Comparison of ENCODE assay signal across 8 cellular contexts in the genomic region with DNA sequence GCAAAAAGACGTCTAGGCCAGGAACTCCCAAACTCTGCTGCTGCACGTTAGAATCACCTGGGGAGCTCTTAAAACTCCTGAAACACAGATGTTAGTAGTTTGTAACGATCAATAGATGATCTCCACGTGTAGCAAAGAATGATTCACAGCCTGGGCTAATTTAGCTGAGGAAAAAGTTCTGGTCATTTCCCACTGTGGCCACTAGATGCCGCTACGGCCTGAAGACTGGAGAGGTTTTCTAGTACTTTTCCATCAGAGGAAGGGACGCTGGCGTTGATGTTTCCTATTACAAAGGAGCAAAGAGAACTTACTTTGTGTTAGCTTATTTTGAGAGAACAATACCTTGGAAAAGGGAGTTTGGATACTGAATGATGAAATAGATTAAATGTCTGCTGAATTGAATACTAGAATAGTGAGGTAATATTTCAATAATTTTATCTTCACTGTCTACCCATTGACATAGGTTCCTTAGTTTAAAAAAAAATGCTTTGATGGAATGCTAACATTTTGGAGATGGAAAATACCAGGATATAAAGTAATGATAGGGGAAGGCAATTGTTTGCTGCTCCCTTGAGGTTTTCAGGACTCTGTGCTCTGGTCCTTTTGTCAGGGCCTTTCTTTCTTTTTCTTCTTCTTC.
A peak's percentile ranks its signal among the peaks of the same experiment; 100 is the strongest.
DNase-seq lines count a peak whose midpoint lies in the region; ATAC-seq and TF ChIP-seq lines count a peak whose summit lies in the region.

No MANE protein-coding gene starts in this region.

- H3K27ac ChIP-seq in coronary artery (no peak overlapping the region), right lobe of liver (no peak overlapping the region)

- WGBS in right lobe of liver (ENCODE audit: insufficient coverage, low coverage, low lambda C conversion rate, missing lambda C conversion rate), result 2% methylated on average over 8 of the region's 8 CpGs

- no peak overlapping the region for H3K4me3 ChIP-seq in coronary artery
- no peak overlapping the region for H3K4me3 ChIP-seq in right lobe of liver

- TF ChIP-seq POLR2A in right lobe of liver (IDR thresholded peaks at IDR 0.05), result no peak

- no peaks in the 10 kb centered on the region for H3K27me3 ChIP-seq in right lobe of liver

- peak; percentile 72 for TF ChIP-seq CTCF in coronary artery (IDR thresholded peaks at IDR 0.05)
- peak; percentile 92 to 95 (median 93) for TF ChIP-seq CTCF in right lobe of liver (IDR thresholded peaks at IDR 0.05)

- intact Hi-C loops in right lobe of liver (cut with DNase I), result no loop called here

- no peaks in the 10 kb centered on the region for H3K36me3 ChIP-seq in right lobe of liver

- no peaks in the 10 kb centered on the region for H3K9me3 ChIP-seq in right lobe of liver

- ATAC-seq in GM19351 (IDR thresholded peaks at IDR 0.05; ENCODE audit: unreplicated experiment) (peak; percentile 75), HG03520 (IDR thresholded peaks at IDR 0.05; ENCODE audit: unreplicated experiment) (peak; percentile 69), right lobe of liver (peak; percentile 95 to 97 (median 96))

- H3K4me1 ChIP-seq in right lobe of liver, result no peaks in the 10 kb centered on the region

- peak in 12 of 14 donors; percentile 5 to 72 (median 50) for DNase-seq in C1 segment of cervical spinal cord (lab: John Stamatoyannopoulos, UW)
- DNase-seq in NCI-H524 (lab: John Stamatoyannopoulos, UW), result peak; percentile 83 to 91
- DNase-seq in activated CD4-positive, alpha-beta T cell treated with anti-CD3 and anti-CD28 coated beads for 4 hours, result peak; percentile 43 to 70
- peak; percentile 79 for DNase-seq in coronary artery (ENCODE audit: low spot score)
- DNase-seq in right lobe of liver, result peak; percentile 65 to 74 (median 66)
- DNase-seq in stimulated activated CD4-positive, alpha-beta T cell treated with anti-CD3 and anti-CD28 coated beads, TNF-alpha, amount 100 ng/mL, for 48 hours (ENCODE audit: low read depth in 3 of 3), result peak; percentile 51 to 59 (median 57)
